ENCODE assay signal across 1 cellular context in genomic region chr3:184135149-184135910, GRCh38.
TF ChIP-seq lines count a peak whose summit lies in the region.

EIF2B5 (plus strand) TSS chr3:184135358; CDS start chr3:184135386, 28 bp downstream.

TF ChIP-seq in K562, 482 proteins besides CTCF, POLR2A, EP300 and RAD21 (continued from another document and continues in another):
- TF ChIP-seq ZNF318 (IDR thresholded peaks at IDR 0.05; ENCODE audit: borderline replicate concordance in 1 of 2, low read depth in 1 of 2), result no peak
- peak; percentile 93 for TF ChIP-seq TAF9B (IDR thresholded peaks at IDR 0.05; ENCODE audit: partially characterized antibody)
- TF ChIP-seq ZNF780A (CRISPR knock-in tag; IDR thresholded peaks at IDR 0.05), result no peak
- no peak for TF ChIP-seq HMG20A (CRISPR knock-in tag; conservative IDR thresholded peaks at IDR 0.05)
- TF ChIP-seq KLF13 (tag; IDR thresholded peaks at IDR 0.05; ENCODE audit: borderline replicate concordance, low read depth), result no peak
- TF ChIP-seq BDP1 (IDR thresholded peaks at IDR 0.05; ENCODE audit: insufficient read depth, insufficient read length), result no peak
- 0 out of 2 replicates have a peak, but pooled peaks have one; percentile 32 for TF ChIP-seq BHLHE40 (IDR thresholded peaks at IDR 0.05; ENCODE audit: low read length)
- no peak for TF ChIP-seq GTF2A2 (tag; IDR thresholded peaks at IDR 0.05)
- TF ChIP-seq BRD4 (IDR thresholded peaks at IDR 0.05), result no peak
- peak; percentile 90 for TF ChIP-seq CHD1 (IDR thresholded peaks at IDR 0.05; ENCODE audit: low read length)
- no peak for TF ChIP-seq LARP7 (IDR thresholded peaks at IDR 0.05)
- TF ChIP-seq ZNF76 (CRISPR knock-in tag; IDR thresholded peaks at IDR 0.05; ENCODE audit: borderline replicate concordance), result no peak
- no peak for TF ChIP-seq TCF7L2 (IDR thresholded peaks at IDR 0.05; ENCODE audit: low read depth, low read length)
- no peak for TF ChIP-seq STAT5A (IDR thresholded peaks at IDR 0.05; ENCODE audit: borderline replicate concordance, low read length)
- TF ChIP-seq PHF20 (IDR thresholded peaks at IDR 0.05; ENCODE audit: partially characterized antibody), result peak; percentile 99
- TF ChIP-seq BRCA1 (IDR thresholded peaks at IDR 0.05), result no peak
- no peak for TF ChIP-seq BRCA1 (CRISPR knock-in tag; IDR thresholded peaks at IDR 0.05)
- TF ChIP-seq GMEB1 (CRISPR knock-in tag; IDR thresholded peaks at IDR 0.05), result peak; percentile 41; the same call in 1 of the 2 replicates
- TF ChIP-seq NFYB (IDR thresholded peaks at IDR 0.05; ENCODE audit: extremely low read depth, insufficient read length), result no peak
- TF ChIP-seq NUFIP1 (IDR thresholded peaks at IDR 0.05; ENCODE audit: partially characterized antibody), result no peak
- TF ChIP-seq HDAC1 (IDR thresholded peaks at IDR 0.05), result peak in 1 of 2 experiments; percentile 92; a peak in 2 of 4 replicates
- no peak for TF ChIP-seq NFIX (CRISPR knock-in tag; IDR thresholded peaks at IDR 0.05; ENCODE audit: low read depth)
- TF ChIP-seq CC2D1A (IDR thresholded peaks at IDR 0.05), result no peak
- TF ChIP-seq ZNF277 (CRISPR knock-in tag; IDR thresholded peaks at IDR 0.05; ENCODE audit: borderline replicate concordance), result no peak
- TF ChIP-seq CCAR2 (IDR thresholded peaks at IDR 0.05; ENCODE audit: low read depth, low read length), result no peak
- TF ChIP-seq ZFP91 (CRISPR knock-in tag; IDR thresholded peaks at IDR 0.05), result peak; percentile 72; the same call in 1 of the 2 replicates
- TF ChIP-seq ZKSCAN8 (CRISPR knock-in tag; IDR thresholded peaks at IDR 0.05), result no peak
- TF ChIP-seq ESRRB (CRISPR knock-in tag; IDR thresholded peaks at IDR 0.05; ENCODE audit: borderline replicate concordance), result no peak
- TF ChIP-seq TEAD2 (tag; IDR thresholded peaks at IDR 0.05), result no peak
- TF ChIP-seq TCF3 (CRISPR knock-in tag; IDR thresholded peaks at IDR 0.05), result peak; percentile 19; the same call in 1 of the 2 replicates
- peak; percentile 89; the same call in 1 of the 2 replicates for TF ChIP-seq ZHX1 (conservative IDR thresholded peaks at IDR 0.05; ENCODE audit: low read length)
- peak; percentile 92 to 94 for TF ChIP-seq UBTF (IDR thresholded peaks at IDR 0.05; ENCODE audit: borderline replicate concordance in 1 of 2, low read depth in 2 of 2, low read length in 2 of 2)
- TF ChIP-seq ZNF184 (CRISPR knock-in tag; IDR thresholded peaks at IDR 0.05), result no peak
- TF ChIP-seq ZNF408 (CRISPR knock-in tag; IDR thresholded peaks at IDR 0.05; ENCODE audit: low read depth), result no peak
- peak in 1 of 2 experiments; percentile 47; a peak in 1 of 4 replicates for TF ChIP-seq TRIM24 (IDR thresholded peaks at IDR 0.05)
- TF ChIP-seq EZH2 (IDR thresholded peaks at IDR 0.05; ENCODE audit: borderline replicate concordance, low read depth, low read length), result no peak
- peak; percentile 84 for TF ChIP-seq JUND (IDR thresholded peaks at IDR 0.05; ENCODE audit: borderline replicate concordance, low read depth, low read length)
- TF ChIP-seq JUND (tag; IDR thresholded peaks at IDR 0.05; ENCODE audit: borderline replicate concordance, low read depth, low read length), result peak; percentile 43; the same call in 1 of the 3 replicates
- peak; percentile 30; the same call in 1 of the 2 replicates for TF ChIP-seq E2F1 (CRISPR knock-in tag; IDR thresholded peaks at IDR 0.05)
- TF ChIP-seq PTRF (tag; IDR thresholded peaks at IDR 0.05), result no peak
- no peak for TF ChIP-seq STAT6 (CRISPR knock-in tag; IDR thresholded peaks at IDR 0.05)
